Comparison of ENCODE assay signal across 5 cellular contexts in the genomic region with DNA sequence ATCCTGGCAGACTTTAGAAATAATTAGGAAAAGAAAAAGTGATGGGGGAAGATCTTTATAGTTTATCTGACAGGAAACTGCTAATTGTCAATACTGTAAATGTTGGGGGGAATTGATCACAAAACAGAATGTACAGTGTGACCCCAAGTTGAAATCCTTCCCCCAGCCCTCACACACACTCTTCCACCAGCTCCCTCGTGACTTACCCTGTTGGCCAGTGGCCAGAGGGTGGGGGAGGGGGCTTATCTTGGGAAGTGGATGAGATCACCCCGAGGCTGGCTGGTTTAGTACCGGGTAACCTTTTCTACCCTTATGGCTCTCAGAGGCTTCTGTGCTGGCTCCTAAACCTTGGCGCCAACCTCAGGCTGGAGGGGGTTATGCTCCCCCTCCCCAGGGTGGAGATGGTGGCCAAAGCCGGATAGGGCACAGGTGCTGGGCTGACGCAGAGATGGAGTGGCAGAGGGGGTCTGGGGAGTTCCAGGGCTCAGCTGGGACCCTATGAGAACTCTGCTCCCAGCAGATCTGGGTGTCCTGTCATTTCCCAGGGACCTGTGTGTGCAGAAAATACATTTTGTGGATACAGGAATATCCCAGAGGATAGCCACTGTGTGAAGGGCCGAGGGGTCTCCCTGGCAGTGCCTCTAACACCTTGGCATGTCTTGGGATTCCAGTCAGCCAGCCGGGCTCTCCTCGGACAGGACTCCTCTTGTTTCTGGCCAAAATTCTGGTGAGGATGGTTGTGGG. TPM values are rescaled to one million over a fixed set of nuclear protein-coding genes. Genes with fewer than 3 reads are reported as not detected.
A peak's percentile ranks its signal among the peaks of the same experiment; 100 is the strongest.
DNase-seq lines count a peak whose midpoint lies in the region; ATAC-seq, FAIRE-seq and TF ChIP-seq lines count a peak whose summit lies in the region.

No MANE protein-coding gene starts in this region.

- peak overlapping the region; percentile 64 to 84 (median 77) for H3K9ac ChIP-seq in skeletal muscle tissue (ENCODE audit: low read depth in 1 of 3, low read length in 3 of 3)

- no peaks in the 10 kb centered on the region for H3K36me3 ChIP-seq in esophagus muscularis mucosa
- H3K36me3 ChIP-seq in skeletal muscle tissue (ENCODE audit: control insufficient read depth in 3 of 3, insufficient read depth in 3 of 3, low read length in 3 of 3): no peaks in the 10 kb centered on the region

- TF ChIP-seq EP300 in esophagus muscularis mucosa (IDR thresholded peaks at IDR 0.05): no peak

- H3K4me3 ChIP-seq in esophagus muscularis mucosa (no peak overlapping the region), skeletal muscle tissue (ENCODE audit: low read length in 3 of 3) (peak overlapping the region; percentile 37 to 49 (median 43))

- peaks cover 38 to 87% (median 81%) of the 10 kb centered on the region in 4 donors for H3K4me1 ChIP-seq in esophagus muscularis mucosa
- peaks cover 67 to 79% (median 78%) of the 10 kb centered on the region in 3 donors for H3K4me1 ChIP-seq in skeletal muscle tissue (ENCODE audit: control insufficient read depth in 3 of 3, insufficient read depth in 3 of 3, low read length in 3 of 3)

- no peak for ATAC-seq in HG03045 (IDR thresholded peaks at IDR 0.05; ENCODE audit: unreplicated experiment)

- 22% methylated on average over 8 of the region's 9 CpGs for WGBS in esophagus muscularis mucosa

- H3K9me3 ChIP-seq in esophagus muscularis mucosa (no peaks in the 10 kb centered on the region), skeletal muscle tissue (ENCODE audit: control insufficient read depth in 3 of 3, low read length in 3 of 3) (no peaks in the 10 kb centered on the region)

- DNase-seq in NCI-H2227 (lab: John Stamatoyannopoulos, UW; ENCODE audit: unreplicated experiment): peak; percentile 65
- DNase-seq in esophagus muscularis mucosa (ENCODE audit: extremely low spot score): no peak
- DNase-seq in GM19239 (ENCODE audit: insufficient read length, low spot score): no peak

- no peak for FAIRE-seq in GM19239 (lab: Jason Lieb, UNC)

- intact Hi-C loops in esophagus muscularis mucosa (cut with DNase I): loop anchor here (5.0 kb wide), 1 partner anchor 257 kb away; the partner anchor contains the start of genes FBXL8 and TRADD

- no peak for TF ChIP-seq CTCF in esophagus muscularis mucosa (IDR thresholded peaks at IDR 0.05)

- H3K27me3 ChIP-seq in esophagus muscularis mucosa: no peaks in the 10 kb centered on the region
- no peaks in the 10 kb centered on the region for H3K27me3 ChIP-seq in skeletal muscle tissue (ENCODE audit: control insufficient read depth in 3 of 3, insufficient read depth in 3 of 3, low read length in 3 of 3)

- TF ChIP-seq POLR2A in esophagus muscularis mucosa (IDR thresholded peaks at IDR 0.05; ENCODE audit: low read depth): no peak

- H3K27ac ChIP-seq in esophagus muscularis mucosa (replicated peaks in 1 of 4): peak overlapping the region; percentile 86 to 91 (median 90)
- H3K27ac ChIP-seq in skeletal muscle tissue (ENCODE audit: low read depth, low read length): peak overlapping the region; percentile 93

RNA-seq across cellular contexts. Expression of gene CDH16, which starts 18.6 kb away (rescaled TPM):
- total RNA-seq in esophagus muscularis mucosa (under 1 TPM in 1 of 4 donors, not detected in 3; 0.52 TPM), skeletal muscle tissue (not detected)

RNA-seq across cellular contexts. Expression of gene PDP2, which starts 19.8 kb away (rescaled TPM):
- total RNA-seq in esophagus muscularis mucosa (1 to 10 TPM; 5.5 to 9.3 (median 7.6) TPM), skeletal muscle tissue (2.6 TPM)

RNA-seq across cellular contexts. Expression of gene RRAD, which starts 25.2 kb away (rescaled TPM):
- total RNA-seq in esophagus muscularis mucosa (10 to 100 TPM; 36.4 to 64.9 (median 55.4) TPM), skeletal muscle tissue (19.3 TPM)

RNA-seq across cellular contexts. Expression of gene CIAO2B, which starts 34.1 kb away (rescaled TPM):
- total RNA-seq in esophagus muscularis mucosa: 100 to 1,000 TPM in 1 of 4 donors, 10 to 100 TPM in 3; 83.1 to 101 (median 95.5) TPM
- 95.0 TPM for total RNA-seq in skeletal muscle tissue

RNA-seq across cellular contexts. Expression of gene CES2, which starts 35.2 kb away (rescaled TPM):
- total RNA-seq in esophagus muscularis mucosa (10 to 100 TPM; 22.0 to 29.7 (median 26.8) TPM), skeletal muscle tissue (15.7 TPM)

Comparison
In these comparisons a context has a peak if more than half of its experiments do, and no peak if none do; other contexts are left out.
1. H3K4me3 ChIP-seq: peak in skeletal muscle tissue (3 of 3); none in esophagus muscularis mucosa (0 of 4).